Comparison of ENCODE assay signal across 1 cellular context in the genomic region with DNA sequence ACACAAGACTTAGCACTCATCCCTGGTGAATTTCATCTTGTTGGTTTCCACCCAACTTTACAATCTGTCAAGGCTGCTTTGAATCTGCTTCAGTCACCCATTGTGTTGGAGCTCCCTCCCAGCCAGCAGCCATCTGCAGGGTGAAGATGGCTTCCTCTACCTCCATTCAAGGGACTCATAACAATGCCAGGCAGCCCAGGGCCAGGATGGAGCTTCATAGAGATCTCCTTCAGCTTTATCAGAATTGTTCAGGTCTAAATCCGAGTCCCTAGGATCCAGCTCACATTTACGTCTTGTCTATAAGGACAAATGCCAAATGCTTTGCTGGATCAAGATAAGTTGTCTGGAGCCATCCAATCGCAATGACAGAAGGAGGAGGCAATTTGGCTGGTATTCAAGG.
TF ChIP-seq lines count a peak whose summit lies in the region.

No MANE protein-coding gene starts in this region.

TF ChIP-seq in K562, 482 proteins besides CTCF, POLR2A, EP300 and RAD21:
- 0 out of 2 replicates have a peak, but pooled peaks have one; percentile 10 for TF ChIP-seq CBFA2T3 (IDR thresholded peaks at IDR 0.05)
- TF ChIP-seq, protein P1, sequence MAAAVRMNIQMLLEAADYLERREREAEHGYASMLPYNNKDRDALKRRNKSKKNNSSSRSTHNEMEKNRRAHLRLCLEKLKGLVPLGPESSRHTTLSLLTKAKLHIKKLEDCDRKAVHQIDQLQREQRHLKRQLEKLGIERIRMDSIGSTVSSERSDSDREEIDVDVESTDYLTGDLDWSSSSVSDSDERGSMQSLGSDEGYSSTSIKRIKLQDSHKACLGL (CRISPR knock-in tag; IDR thresholded peaks at IDR 0.05; ENCODE audit: borderline replicate concordance, poor library complexity, severe bottlenecking), result no peak
